ENCODE assay signal across 12 cellular contexts in genomic region chr1:243475966-243476365, GRCh38.
DNase-seq lines count a peak whose midpoint lies in the region; ATAC-seq and TF ChIP-seq lines count a peak whose summit lies in the region.
"Had no signal": no experiment of that assay in that cellular context is flagged by ENCODE, and none has a peak within 500 bp of the region (broad histone marks: within the 10 kb centered on the region; RNA-seq: fewer than 3 reads in every experiment).

No MANE protein-coding gene starts in this region.

- H3K27ac Mint-ChIP-seq in nephron progenitor cell, result no peak overlapping the region
- H3K27ac Mint-ChIP-seq: dendritic cell treated with granulocyte-macrophage colony-stimulating factor and Interleukin-4, amounts not matched to agents 40 ng/mL and 50 ng/mL, for 4 days had no signal

- H3K27me3 Mint-ChIP-seq in nephron progenitor cell (ENCODE audit: low read depth, poor library complexity), result peaks cover 19% of the 10 kb centered on the region
- H3K27me3 Mint-ChIP-seq: dendritic cell treated with granulocyte-macrophage colony-stimulating factor and Interleukin-4, amounts not matched to agents 40 ng/mL and 50 ng/mL, for 4 days had no signal

- no peaks in the 10 kb centered on the region for H3K27me3 ChIP-seq in heart right ventricle
- H3K27me3 ChIP-seq: left lung, thyroid gland had no signal

- peaks cover 0 to 24% (median 12%) of the 10 kb centered on the region in 9 donors for H3K4me1 ChIP-seq in heart right ventricle

- peaks cover 51% of the 10 kb centered on the region for H3K4me1 Mint-ChIP-seq in nephron progenitor cell

- no peaks in the 10 kb centered on the region for H3K9me3 ChIP-seq in heart right ventricle
- H3K9me3 ChIP-seq: left lung, thyroid gland had no signal

- H3K27ac ChIP-seq in heart right ventricle, result no peak overlapping the region
- H3K27ac ChIP-seq: HL-60, left lung, thyroid gland had no signal

- intact Hi-C loops in heart right ventricle (cut with DNase I), result loop anchor here in 2 of 10 donors (10.0 kb wide), 2 partner anchors 279 to 799 kb away; no protein-coding TSS in a partner anchor

- peak; percentile 30 for TF ChIP-seq CTCF in nephron progenitor cell (IDR thresholded peaks at IDR 0.05)
- TF ChIP-seq CTCF in GM10266 (IDR thresholded peaks at IDR 0.05; ENCODE audit: control insufficient read depth, insufficient read depth, low read depth, missing control alignments), result no peak
- TF ChIP-seq CTCF in heart right ventricle (IDR thresholded peaks at IDR 0.05), result peak in 3 of 9 donors; percentile 11 to 35 (median 24)

- H3K36me3 Mint-ChIP-seq in nephron progenitor cell (ENCODE audit: low read depth), result peaks cover 5% of the 10 kb centered on the region

- DNase-seq in Daoy (ENCODE audit: low read depth) (peak; percentile 28), NCI-H146 treated with DMSO at 0.1 percent for 48 hours (lab: John Stamatoyannopoulos, UW; ENCODE audit: unreplicated experiment) (peak; percentile 53), cerebellum (ENCODE audit: low spot score) (peak; percentile 85), nephron progenitor cell (peak; percentile 62), GM10266 (ENCODE audit: extremely low spot score) (no peak), HUDEP-2 (lab: John Stamatoyannopoulos, UW; ENCODE audit: unreplicated experiment in 76 of 76) (no peak), heart right ventricle (no peak)
- DNase-seq: left lung, thyroid gland had no signal

- no peak overlapping the region for H3K4me3 ChIP-seq in heart right ventricle
- H3K4me3 ChIP-seq: left lung, thyroid gland had no signal

- WGBS in heart right ventricle, 2 donors, result 83 to 85% methylated on average over 7 of the region's 7 CpGs

- ATAC-seq in HG02678 (IDR thresholded peaks at IDR 0.05; ENCODE audit: unreplicated experiment) (no peak), heart right ventricle (no peak)
- ATAC-seq: left lung had no signal

- no peak overlapping the region for H3K4me3 Mint-ChIP-seq in nephron progenitor cell
- H3K4me3 Mint-ChIP-seq: dendritic cell treated with granulocyte-macrophage colony-stimulating factor and Interleukin-4, amounts not matched to agents 40 ng/mL and 50 ng/mL, for 4 days had no signal

- H3K36me3 ChIP-seq in heart right ventricle, result peaks cover 0 to 13% (median 0%) of the 10 kb centered on the region in 9 donors
- H3K36me3 ChIP-seq: thyroid gland had no signal

- H3K9me3 Mint-ChIP-seq in nephron progenitor cell, result peaks cover 4% of the 10 kb centered on the region
- H3K9me3 Mint-ChIP-seq: dendritic cell treated with granulocyte-macrophage colony-stimulating factor and Interleukin-4, amounts not matched to agents 40 ng/mL and 50 ng/mL, for 4 days had no signal

Comparison
In these comparisons a context has a peak if more than half of its experiments do, and no peak if none do; other contexts are left out.
1. DNase-seq: peak in Daoy (single experiment), NCI-H146 treated with DMSO at 0.1 percent for 48 hours (single experiment), cerebellum (single experiment) and nephron progenitor cell (single experiment); none in GM10266 (single experiment), HUDEP-2 (0 of 76) and heart right ventricle (0 of 2).